27 cellular contexts compared by ENCODE assay signal in the genomic region with DNA sequence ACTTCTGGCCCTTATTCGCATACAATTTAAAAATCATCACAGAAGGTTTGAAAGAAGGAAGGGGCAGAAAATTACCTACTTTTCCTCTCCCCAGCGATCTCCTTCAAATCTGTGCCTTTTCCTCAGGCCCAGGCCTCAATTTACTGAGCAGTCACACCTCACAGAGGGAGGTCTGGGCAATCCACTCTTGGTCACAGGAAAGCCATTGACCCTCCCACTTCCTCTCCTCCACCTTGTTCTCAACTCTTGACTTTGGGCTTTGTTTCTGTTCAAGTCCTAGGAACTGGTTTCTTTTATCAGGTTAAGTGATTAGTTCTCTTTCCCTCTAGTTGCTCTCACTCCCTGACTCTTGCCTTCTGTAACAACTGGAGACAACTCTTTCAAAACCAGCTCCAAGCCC. TPM values are rescaled to one million over a fixed set of nuclear protein-coding genes. Genes with fewer than 3 reads are reported as not detected.
"Had no signal": no experiment of that assay in that cellular context is flagged by ENCODE, and none has a peak within 500 bp of the region (broad histone marks: within the 10 kb centered on the region; RNA-seq: fewer than 3 reads in every experiment).

No MANE protein-coding gene starts in this region.

- DNase-seq: activated CD4-positive, alpha-beta T cell treated with anti-CD3 and anti-CD28 coated beads, Interleukin-2, amount 10 ng/mL, durations not matched to agents 24 days and 14 days; activated CD4-positive, alpha-beta T cell treated with anti-CD3 and anti-CD28 coated beads, Interleukin-2, amount 50 U/mL, for 4 hours; activated CD4-positive, CD25-positive, alpha-beta regulatory T cell; activated CD8-positive, alpha-beta T cell treated with anti-CD3 and anti-CD28 coated beads for 36 hours; activated gamma-delta T cell; activated naive CD4-positive, alpha-beta T cell treated with Interleukin-2 at 50 U/mL for 16 hours; activated naive CD8-positive, alpha-beta T cell treated with anti-CD3 and anti-CD28 coated beads, Interleukin-2, amount 10 ng/mL, durations not matched to agents 7 days and 5 days; activated T-cell treated with anti-CD3 and anti-CD28 coated beads, Interleukin-2, amount 50 U/mL, for 24 hours; amygdala; body of pancreas; Kasumi-1; KG1; MG63; MV-4-11; NCI-H1092; NCI-H1436 treated with DMSO at 0.1 percent for 48 hours; NCI-H1694 treated with DMSO at 0.1 percent for 48 hours; NCI-H2029; NCI-H345; NCI-H524 treated with DMSO at 0.1 percent for 48 hours; OCI-M1; Right ventricle myocardium superior; SJCRH30; T1000; WERI-Rb-1 had no signal

- H3K27me3 ChIP-seq: body of pancreas, MG63, SJCRH30 had no signal

- H3K36me3 ChIP-seq: breast epithelium, MG63, SJCRH30, WERI-Rb-1 had no signal

- H3K4me1 ChIP-seq: body of pancreas, breast epithelium, SJCRH30 had no signal

- H3K4me3 ChIP-seq: body of pancreas, breast epithelium, MG63, SJCRH30, SK-N-MC had no signal

- H3K9me3 ChIP-seq: body of pancreas, breast epithelium, MG63, SJCRH30 had no signal

RNA-seq across cellular contexts. Expression of a gene that starts 37.0 kb away (rescaled TPM):
- total RNA-seq: activated CD8-positive, alpha-beta T cell treated with anti-CD3 and anti-CD28 coated beads for 36 hours; activated naive CD8-positive, alpha-beta T cell treated with anti-CD3 and anti-CD28 coated beads, Interleukin-2, amount 10 ng/mL, durations not matched to agents 7 days and 5 days had no signal
